1 cellular context compared by ENCODE assay signal in the genomic region with DNA sequence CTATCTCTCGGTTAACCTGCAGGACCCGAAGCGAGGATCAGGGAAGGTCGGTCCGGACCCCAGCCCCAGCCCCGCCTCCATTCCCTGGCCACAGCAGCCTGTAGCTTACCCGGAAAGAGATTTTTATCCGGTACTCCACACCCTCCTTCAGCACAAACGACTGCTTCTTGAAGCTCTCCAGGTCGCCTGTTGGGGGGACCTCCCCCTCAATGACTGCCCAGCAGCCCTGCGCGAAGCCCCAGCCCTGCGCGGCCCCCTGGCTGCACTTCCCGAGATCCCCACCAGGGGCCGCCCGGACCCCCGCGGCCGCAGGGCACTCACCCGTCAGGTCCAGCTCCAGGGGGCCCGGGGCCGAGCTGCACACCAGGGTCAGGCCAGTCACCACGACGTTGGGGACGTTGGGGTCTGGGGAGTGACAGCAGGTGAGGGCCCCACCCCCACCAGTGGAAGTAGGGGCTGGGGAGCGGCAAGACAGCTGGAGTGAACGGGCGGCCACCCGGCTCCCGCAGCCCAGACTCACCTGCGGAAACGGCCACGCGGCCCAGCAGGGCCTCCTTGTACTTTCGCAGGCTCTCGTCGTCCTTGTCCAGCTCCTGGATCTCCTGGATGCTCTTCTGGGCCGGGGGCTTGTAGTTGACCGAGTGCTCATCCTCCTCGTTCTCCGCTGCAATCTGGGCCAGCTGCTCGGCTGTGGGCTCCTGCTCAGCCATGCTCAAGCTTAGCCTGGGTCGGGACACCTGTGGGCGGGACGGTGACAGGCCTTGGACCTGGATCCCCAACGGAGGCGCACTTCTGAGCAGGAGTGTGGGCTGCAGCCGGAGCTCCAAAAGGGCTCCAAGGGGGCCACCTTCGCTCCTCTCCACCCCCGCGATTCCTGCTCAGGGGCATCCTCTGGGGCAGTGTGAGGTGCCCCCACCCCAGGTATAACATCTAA.
TF ChIP-seq lines count a peak whose summit lies in the region.

No MANE protein-coding gene starts in this region.

TF ChIP-seq in K562, 482 proteins besides CTCF, POLR2A, EP300 and RAD21 (continued from another document and continues in another):
- TF ChIP-seq, protein P1, sequence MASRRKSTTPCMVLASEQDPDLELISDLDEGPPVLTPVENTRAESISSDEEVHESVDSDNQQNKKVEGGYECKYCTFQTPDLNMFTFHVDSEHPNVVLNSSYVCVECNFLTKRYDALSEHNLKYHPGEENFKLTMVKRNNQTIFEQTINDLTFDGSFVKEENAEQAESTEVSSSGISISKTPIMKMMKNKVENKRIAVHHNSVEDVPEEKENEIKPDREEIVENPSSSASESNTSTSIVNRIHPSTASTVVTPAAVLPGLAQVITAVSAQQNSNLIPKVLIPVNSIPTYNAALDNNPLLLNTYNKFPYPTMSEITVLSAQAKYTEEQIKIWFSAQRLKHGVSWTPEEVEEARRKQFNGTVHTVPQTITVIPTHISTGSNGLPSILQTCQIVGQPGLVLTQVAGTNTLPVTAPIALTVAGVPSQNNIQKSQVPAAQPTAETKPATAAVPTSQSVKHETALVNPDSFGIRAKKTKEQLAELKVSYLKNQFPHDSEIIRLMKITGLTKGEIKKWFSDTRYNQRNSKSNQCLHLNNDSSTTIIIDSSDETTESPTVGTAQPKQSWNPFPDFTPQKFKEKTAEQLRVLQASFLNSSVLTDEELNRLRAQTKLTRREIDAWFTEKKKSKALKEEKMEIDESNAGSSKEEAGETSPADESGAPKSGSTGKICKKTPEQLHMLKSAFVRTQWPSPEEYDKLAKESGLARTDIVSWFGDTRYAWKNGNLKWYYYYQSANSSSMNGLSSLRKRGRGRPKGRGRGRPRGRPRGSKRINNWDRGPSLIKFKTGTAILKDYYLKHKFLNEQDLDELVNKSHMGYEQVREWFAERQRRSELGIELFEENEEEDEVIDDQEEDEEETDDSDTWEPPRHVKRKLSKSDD (conservative IDR thresholded peaks at IDR 0.05; ENCODE audit: low read length): no peak
- TF ChIP-seq FOXJ3 (CRISPR knock-in tag; IDR thresholded peaks at IDR 0.05) (no peak), SMAD1 (IDR thresholded peaks at IDR 0.05; ENCODE audit: low read depth, low read length, partially characterized antibody) (peak; percentile 33), STAT5A (IDR thresholded peaks at IDR 0.05; ENCODE audit: borderline replicate concordance, low read length) (no peak), ZNF134 (CRISPR knock-in tag; conservative IDR thresholded peaks at IDR 0.05) (no peak), TEAD4 (IDR thresholded peaks at IDR 0.05; ENCODE audit: low read length) (0 out of 2 replicates have a peak, but pooled peaks have one; percentile 1), TEAD4 (CRISPR knock-in tag; IDR thresholded peaks at IDR 0.05; ENCODE audit: borderline replicate concordance) (no peak), MECOM (CRISPR knock-in tag; IDR thresholded peaks at IDR 0.05) (no peak), HDAC6 (IDR thresholded peaks at IDR 0.05; ENCODE audit: low read depth, low read length) (no peak), CBX5 (IDR thresholded peaks at IDR 0.05; ENCODE audit: borderline replicate concordance, low read depth) (no peak), MXI1 (IDR thresholded peaks at IDR 0.05; ENCODE audit: low read depth, low read length) (no peak), ZBTB17 (CRISPR knock-in tag; IDR thresholded peaks at IDR 0.05) (no peak), CXXC5 (CRISPR knock-in tag; IDR thresholded peaks at IDR 0.05) (no peak; the same call in 1 of the 2 replicates), PRMT5 (CRISPR knock-in tag; IDR thresholded peaks at IDR 0.05) (no peak), PHB (CRISPR knock-in tag; IDR thresholded peaks at IDR 0.05) (no peak), NRF1 (conservative IDR thresholded peaks at IDR 0.05 in 1 of 2, IDR thresholded peaks at IDR 0.05 in 1 of 2) (peak; percentile 73 to 75), KDM1A (IDR thresholded peaks at IDR 0.05) (no peak), CREM (IDR thresholded peaks at IDR 0.05; ENCODE audit: low read depth) (no peak), HCFC1 (IDR thresholded peaks at IDR 0.05; ENCODE audit: low read depth, low read length) (0 out of 2 replicates have a peak, but pooled peaks have one; percentile 11), NCOA4 (IDR thresholded peaks at IDR 0.05; ENCODE audit: partially characterized antibody) (no peak), NFE2 (IDR thresholded peaks at IDR 0.05; ENCODE audit: low read depth) (no peak), ZBTB1 (CRISPR knock-in tag; IDR thresholded peaks at IDR 0.05; ENCODE audit: borderline replicate concordance, low read depth) (no peak), HLTF (IDR thresholded peaks at IDR 0.05) (no peak), RB1 (IDR thresholded peaks at IDR 0.05; ENCODE audit: low read depth) (peak; percentile 17; the same call in 1 of the 2 replicates), TAF1 (IDR thresholded peaks at IDR 0.05; ENCODE audit: control insufficient read depth, extremely low read depth, insufficient read depth, low read length, severe bottlenecking) (no peak), WHSC1 (IDR thresholded peaks at IDR 0.05; ENCODE audit: low read length) (no peak), ZFP36 (IDR thresholded peaks at IDR 0.05; ENCODE audit: low read depth, low read length, partially characterized antibody) (no peak), SMARCB1 (IDR thresholded peaks at IDR 0.05; ENCODE audit: insufficient read length, low read depth) (no peak), KAT7 (CRISPR knock-in tag; IDR thresholded peaks at IDR 0.05; ENCODE audit: borderline replicate concordance) (no peak), SAFB (IDR thresholded peaks at IDR 0.05; ENCODE audit: borderline replicate concordance, low read depth, low read length) (peak; percentile 42; the same call in 1 of the 2 replicates), POLR2G (IDR thresholded peaks at IDR 0.05; ENCODE audit: low read depth, low read length) (peak; percentile 81), NONO (IDR thresholded peaks at IDR 0.05; ENCODE audit: low read depth in 2 of 2, low read length in 1 of 2) (peak; percentile 34 to 48; a peak in 2 of 4 replicates)
- TF ChIP-seq, protein P2, sequence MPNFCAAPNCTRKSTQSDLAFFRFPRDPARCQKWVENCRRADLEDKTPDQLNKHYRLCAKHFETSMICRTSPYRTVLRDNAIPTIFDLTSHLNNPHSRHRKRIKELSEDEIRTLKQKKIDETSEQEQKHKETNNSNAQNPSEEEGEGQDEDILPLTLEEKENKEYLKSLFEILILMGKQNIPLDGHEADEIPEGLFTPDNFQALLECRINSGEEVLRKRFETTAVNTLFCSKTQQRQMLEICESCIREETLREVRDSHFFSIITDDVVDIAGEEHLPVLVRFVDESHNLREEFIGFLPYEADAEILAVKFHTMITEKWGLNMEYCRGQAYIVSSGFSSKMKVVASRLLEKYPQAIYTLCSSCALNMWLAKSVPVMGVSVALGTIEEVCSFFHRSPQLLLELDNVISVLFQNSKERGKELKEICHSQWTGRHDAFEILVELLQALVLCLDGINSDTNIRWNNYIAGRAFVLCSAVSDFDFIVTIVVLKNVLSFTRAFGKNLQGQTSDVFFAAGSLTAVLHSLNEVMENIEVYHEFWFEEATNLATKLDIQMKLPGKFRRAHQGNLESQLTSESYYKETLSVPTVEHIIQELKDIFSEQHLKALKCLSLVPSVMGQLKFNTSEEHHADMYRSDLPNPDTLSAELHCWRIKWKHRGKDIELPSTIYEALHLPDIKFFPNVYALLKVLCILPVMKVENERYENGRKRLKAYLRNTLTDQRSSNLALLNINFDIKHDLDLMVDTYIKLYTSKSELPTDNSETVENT (CRISPR knock-in tag; IDR thresholded peaks at IDR 0.05): peak; percentile 6; the same call in 1 of the 2 replicates
- TF ChIP-seq, protein P3, sequence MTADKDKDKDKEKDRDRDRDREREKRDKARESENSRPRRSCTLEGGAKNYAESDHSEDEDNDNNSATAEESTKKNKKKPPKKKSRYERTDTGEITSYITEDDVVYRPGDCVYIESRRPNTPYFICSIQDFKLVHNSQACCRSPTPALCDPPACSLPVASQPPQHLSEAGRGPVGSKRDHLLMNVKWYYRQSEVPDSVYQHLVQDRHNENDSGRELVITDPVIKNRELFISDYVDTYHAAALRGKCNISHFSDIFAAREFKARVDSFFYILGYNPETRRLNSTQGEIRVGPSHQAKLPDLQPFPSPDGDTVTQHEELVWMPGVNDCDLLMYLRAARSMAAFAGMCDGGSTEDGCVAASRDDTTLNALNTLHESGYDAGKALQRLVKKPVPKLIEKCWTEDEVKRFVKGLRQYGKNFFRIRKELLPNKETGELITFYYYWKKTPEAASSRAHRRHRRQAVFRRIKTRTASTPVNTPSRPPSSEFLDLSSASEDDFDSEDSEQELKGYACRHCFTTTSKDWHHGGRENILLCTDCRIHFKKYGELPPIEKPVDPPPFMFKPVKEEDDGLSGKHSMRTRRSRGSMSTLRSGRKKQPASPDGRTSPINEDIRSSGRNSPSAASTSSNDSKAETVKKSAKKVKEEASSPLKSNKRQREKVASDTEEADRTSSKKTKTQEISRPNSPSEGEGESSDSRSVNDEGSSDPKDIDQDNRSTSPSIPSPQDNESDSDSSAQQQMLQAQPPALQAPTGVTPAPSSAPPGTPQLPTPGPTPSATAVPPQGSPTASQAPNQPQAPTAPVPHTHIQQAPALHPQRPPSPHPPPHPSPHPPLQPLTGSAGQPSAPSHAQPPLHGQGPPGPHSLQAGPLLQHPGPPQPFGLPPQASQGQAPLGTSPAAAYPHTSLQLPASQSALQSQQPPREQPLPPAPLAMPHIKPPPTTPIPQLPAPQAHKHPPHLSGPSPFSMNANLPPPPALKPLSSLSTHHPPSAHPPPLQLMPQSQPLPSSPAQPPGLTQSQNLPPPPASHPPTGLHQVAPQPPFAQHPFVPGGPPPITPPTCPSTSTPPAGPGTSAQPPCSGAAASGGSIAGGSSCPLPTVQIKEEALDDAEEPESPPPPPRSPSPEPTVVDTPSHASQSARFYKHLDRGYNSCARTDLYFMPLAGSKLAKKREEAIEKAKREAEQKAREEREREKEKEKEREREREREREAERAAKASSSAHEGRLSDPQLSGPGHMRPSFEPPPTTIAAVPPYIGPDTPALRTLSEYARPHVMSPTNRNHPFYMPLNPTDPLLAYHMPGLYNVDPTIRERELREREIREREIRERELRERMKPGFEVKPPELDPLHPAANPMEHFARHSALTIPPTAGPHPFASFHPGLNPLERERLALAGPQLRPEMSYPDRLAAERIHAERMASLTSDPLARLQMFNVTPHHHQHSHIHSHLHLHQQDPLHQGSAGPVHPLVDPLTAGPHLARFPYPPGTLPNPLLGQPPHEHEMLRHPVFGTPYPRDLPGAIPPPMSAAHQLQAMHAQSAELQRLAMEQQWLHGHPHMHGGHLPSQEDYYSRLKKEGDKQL (CRISPR knock-in tag; IDR thresholded peaks at IDR 0.05; ENCODE audit: borderline replicate concordance): no peak
- TF ChIP-seq, protein P4, sequence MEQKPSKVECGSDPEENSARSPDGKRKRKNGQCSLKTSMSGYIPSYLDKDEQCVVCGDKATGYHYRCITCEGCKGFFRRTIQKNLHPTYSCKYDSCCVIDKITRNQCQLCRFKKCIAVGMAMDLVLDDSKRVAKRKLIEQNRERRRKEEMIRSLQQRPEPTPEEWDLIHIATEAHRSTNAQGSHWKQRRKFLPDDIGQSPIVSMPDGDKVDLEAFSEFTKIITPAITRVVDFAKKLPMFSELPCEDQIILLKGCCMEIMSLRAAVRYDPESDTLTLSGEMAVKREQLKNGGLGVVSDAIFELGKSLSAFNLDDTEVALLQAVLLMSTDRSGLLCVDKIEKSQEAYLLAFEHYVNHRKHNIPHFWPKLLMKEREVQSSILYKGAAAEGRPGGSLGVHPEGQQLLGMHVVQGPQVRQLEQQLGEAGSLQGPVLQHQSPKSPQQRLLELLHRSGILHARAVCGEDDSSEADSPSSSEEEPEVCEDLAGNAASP (IDR thresholded peaks at IDR 0.05): no peak
- TF ChIP-seq, protein P5, sequence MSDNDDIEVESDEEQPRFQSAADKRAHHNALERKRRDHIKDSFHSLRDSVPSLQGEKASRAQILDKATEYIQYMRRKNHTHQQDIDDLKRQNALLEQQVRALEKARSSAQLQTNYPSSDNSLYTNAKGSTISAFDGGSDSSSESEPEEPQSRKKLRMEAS (CRISPR knock-in tag; IDR thresholded peaks at IDR 0.05): peak; percentile 41
- TF ChIP-seq, protein P6, sequence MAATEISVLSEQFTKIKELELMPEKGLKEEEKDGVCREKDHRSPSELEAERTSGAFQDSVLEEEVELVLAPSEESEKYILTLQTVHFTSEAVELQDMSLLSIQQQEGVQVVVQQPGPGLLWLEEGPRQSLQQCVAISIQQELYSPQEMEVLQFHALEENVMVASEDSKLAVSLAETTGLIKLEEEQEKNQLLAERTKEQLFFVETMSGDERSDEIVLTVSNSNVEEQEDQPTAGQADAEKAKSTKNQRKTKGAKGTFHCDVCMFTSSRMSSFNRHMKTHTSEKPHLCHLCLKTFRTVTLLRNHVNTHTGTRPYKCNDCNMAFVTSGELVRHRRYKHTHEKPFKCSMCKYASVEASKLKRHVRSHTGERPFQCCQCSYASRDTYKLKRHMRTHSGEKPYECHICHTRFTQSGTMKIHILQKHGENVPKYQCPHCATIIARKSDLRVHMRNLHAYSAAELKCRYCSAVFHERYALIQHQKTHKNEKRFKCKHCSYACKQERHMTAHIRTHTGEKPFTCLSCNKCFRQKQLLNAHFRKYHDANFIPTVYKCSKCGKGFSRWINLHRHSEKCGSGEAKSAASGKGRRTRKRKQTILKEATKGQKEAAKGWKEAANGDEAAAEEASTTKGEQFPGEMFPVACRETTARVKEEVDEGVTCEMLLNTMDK (IDR thresholded peaks at IDR 0.05; ENCODE audit: borderline replicate concordance, insufficient read depth, low read depth, low read length, poor library complexity, severe bottlenecking): peak; percentile 79
- TF ChIP-seq, protein P7, sequence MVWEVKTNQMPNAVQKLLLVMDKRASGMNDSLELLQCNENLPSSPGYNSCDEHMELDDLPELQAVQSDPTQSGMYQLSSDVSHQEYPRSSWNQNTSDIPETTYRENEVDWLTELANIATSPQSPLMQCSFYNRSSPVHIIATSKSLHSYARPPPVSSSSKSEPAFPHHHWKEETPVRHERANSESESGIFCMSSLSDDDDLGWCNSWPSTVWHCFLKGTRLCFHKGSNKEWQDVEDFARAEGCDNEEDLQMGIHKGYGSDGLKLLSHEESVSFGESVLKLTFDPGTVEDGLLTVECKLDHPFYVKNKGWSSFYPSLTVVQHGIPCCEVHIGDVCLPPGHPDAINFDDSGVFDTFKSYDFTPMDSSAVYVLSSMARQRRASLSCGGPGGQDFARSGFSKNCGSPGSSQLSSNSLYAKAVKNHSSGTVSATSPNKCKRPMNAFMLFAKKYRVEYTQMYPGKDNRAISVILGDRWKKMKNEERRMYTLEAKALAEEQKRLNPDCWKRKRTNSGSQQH (CRISPR knock-in tag; IDR thresholded peaks at IDR 0.05): no peak
- TF ChIP-seq, protein P8, sequence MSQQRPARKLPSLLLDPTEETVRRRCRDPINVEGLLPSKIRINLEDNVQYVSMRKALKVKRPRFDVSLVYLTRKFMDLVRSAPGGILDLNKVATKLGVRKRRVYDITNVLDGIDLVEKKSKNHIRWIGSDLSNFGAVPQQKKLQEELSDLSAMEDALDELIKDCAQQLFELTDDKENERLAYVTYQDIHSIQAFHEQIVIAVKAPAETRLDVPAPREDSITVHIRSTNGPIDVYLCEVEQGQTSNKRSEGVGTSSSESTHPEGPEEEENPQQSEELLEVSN (IDR thresholded peaks at IDR 0.05; ENCODE audit: borderline replicate concordance in 1 of 2, extremely low read depth in 1 of 2, insufficient read depth in 1 of 2, insufficient read length in 1 of 2, low read depth in 1 of 2, low read length in 1 of 2, poor library complexity in 1 of 2, severe bottlenecking in 1 of 2): peak in 1 of 2 experiments; percentile 37
